In genomic region chr1:119968068-119968492, GRCh38 we compare ENCODE assay signal across 8 cellular contexts.
DNase-seq lines count a peak whose midpoint lies in the region; ATAC-seq and TF ChIP-seq lines count a peak whose summit lies in the region.

No MANE protein-coding gene starts in this region.

- POLR2A ChIA-PET in AG04449 (lab: Yijun Ruan, JAX): interaction anchor here (1.3 kb wide), 1 partner anchor 19 kb away, joined by 3 read pairs; no protein-coding TSS in a partner anchor

- peak; percentile 64 for TF ChIP-seq CTCF in AG04449 (IDR thresholded peaks at IDR 0.05; ENCODE audit: insufficient read depth, low read length, missing control alignments)
- TF ChIP-seq CTCF in gastrocnemius medialis (IDR thresholded peaks at IDR 0.05 in 4 of 5, conservative IDR thresholded peaks at IDR 0.05 in 1 of 5): peak; percentile 37 to 79 (median 66)

- peak; percentile 82 for ATAC-seq in GM18498 (IDR thresholded peaks at IDR 0.05; ENCODE audit: unreplicated experiment)
- peak; percentile 79 for ATAC-seq in HG03159 (IDR thresholded peaks at IDR 0.05; ENCODE audit: unreplicated experiment)
- ATAC-seq in gastrocnemius medialis: peak; percentile 79 to 85

- intact Hi-C loops in gastrocnemius medialis (cut with DNase I; ENCODE audit: low total_unique reads): no loop called here

- in situ Hi-C loops in gastrocnemius medialis (cut with MboI; ENCODE audit: low sequenced_read_pairs in 4 of 4): no loop called here

- H3K27me3 ChIP-seq in gastrocnemius medialis: no peaks in the 10 kb centered on the region

- H3K4me3 ChIP-seq in AG04449 (ENCODE audit: low read depth, low read length) (no peak overlapping the region), gastrocnemius medialis (no peak overlapping the region)

- TF ChIP-seq POLR2A in gastrocnemius medialis (IDR thresholded peaks at IDR 0.05): no peak

- H3K4me1 ChIP-seq in gastrocnemius medialis: no peaks in the 10 kb centered on the region

- H3K27ac ChIP-seq in gastrocnemius medialis: no peak overlapping the region

- no peak for DNase-seq in AG04449 (ENCODE audit: low read depth, low spot score)
- peak; percentile 86 for DNase-seq in RPMI8226
- peak; percentile 51 to 55 for DNase-seq in activated T-helper 1 cell treated with anti-CD3 and anti-CD28 coated beads, Interleukin-2, amount 50 U/mL, for 16 hours (ENCODE audit: low read depth in 1 of 2, low spot score in 1 of 2)
- peak; percentile 61 for DNase-seq in glomerular visceral epithelial cell (ENCODE audit: extremely low spot score)
- peak in 1 of 2 donors; percentile 57 for DNase-seq in gastrocnemius medialis
- no peak for DNase-seq in NCI-H128 (lab: John Stamatoyannopoulos, UW; ENCODE audit: unreplicated experiment)

- CTCF ChIA-PET in AG04449 (lab: Yijun Ruan, JAX): interaction anchor here (1.3 to 7.6 kb wide), 9 partner anchors 9 to 98 kb away, joined by 3 to 67 read pairs (median 8); no protein-coding TSS in a partner anchor

- H3K9me3 ChIP-seq in gastrocnemius medialis: no peaks in the 10 kb centered on the region

- peaks cover 0 to 11% of the 10 kb centered on the region in 2 donors for H3K36me3 ChIP-seq in gastrocnemius medialis

Comparison
In these comparisons a context has a peak if more than half of its experiments do, and no peak if none do; other contexts are left out.
1. DNase-seq: peak in RPMI8226 (single experiment), activated T-helper 1 cell treated with anti-CD3 and anti-CD28 coated beads, Interleukin-2, amount 50 U/mL, for 16 hours (2 of 2) and glomerular visceral epithelial cell (single experiment); none in AG04449 (single experiment) and NCI-H128 (single experiment).
2. Peak in every context shown above with its lines, with median percentiles within 50 percentile points of each other: ATAC-seq.